14 cellular contexts compared by ENCODE assay signal in genomic region chr5:172149073-172149472, GRCh38. TPM values are rescaled to one million over a fixed set of nuclear protein-coding genes. Genes with fewer than 3 reads are reported as not detected.
DNase-seq lines count a peak whose midpoint lies in the region; ATAC-seq lines count a peak whose summit lies in the region.
"Had no signal": no experiment of that assay in that cellular context is flagged by ENCODE, and none has a peak within 500 bp of the region (broad histone marks: within the 10 kb centered on the region; RNA-seq: fewer than 3 reads in every experiment).

No MANE protein-coding gene starts in this region.

- H3K27me3 Mint-ChIP-seq in activated CD4-positive, alpha-beta memory T cell treated with anti-CD3 and anti-CD28 coated beads for 36 hours, result no peaks in the 10 kb centered on the region
- no peaks in the 10 kb centered on the region for H3K27me3 Mint-ChIP-seq in activated CD4-positive, alpha-beta memory T cell treated with anti-CD3 and anti-CD28 coated beads, Interleukin-2, amount 10 ng/mL, durations not matched to agents 7 days and 5 days
- H3K27me3 Mint-ChIP-seq in effector memory CD8-positive, alpha-beta T cell, result no peaks in the 10 kb centered on the region

- no peak overlapping the region for H2AFZ ChIP-seq in trophoblast cell (ENCODE audit: insufficient read depth, low read length, poor library complexity)

- CTCF ChIA-PET in activated CD4-positive, alpha-beta memory T cell treated with anti-CD3 and anti-CD28 coated beads for 36 hours (lab: Charles Lee), result no interaction called here
- CTCF ChIA-PET in activated CD4-positive, alpha-beta memory T cell treated with anti-CD3 and anti-CD28 coated beads, Interleukin-2, amount 10 ng/mL, durations not matched to agents 7 days and 5 days (lab: Charles Lee), result no interaction called here

- no peak overlapping the region for H3K9ac ChIP-seq in trophoblast cell (ENCODE audit: low read length)

- H3K9me3 Mint-ChIP-seq in activated CD4-positive, alpha-beta memory T cell treated with anti-CD3 and anti-CD28 coated beads for 36 hours, result no peaks in the 10 kb centered on the region
- H3K9me3 Mint-ChIP-seq in activated CD4-positive, alpha-beta memory T cell treated with anti-CD3 and anti-CD28 coated beads, Interleukin-2, amount 10 ng/mL, durations not matched to agents 7 days and 5 days, result no peaks in the 10 kb centered on the region
- H3K9me3 Mint-ChIP-seq in effector memory CD8-positive, alpha-beta T cell, result no peaks in the 10 kb centered on the region

- no peak overlapping the region for H2BK120ac ChIP-seq in trophoblast cell (ENCODE audit: insufficient read depth, low read length, poor library complexity)

- peaks cover 9 to 24% of the 10 kb centered on the region in 2 experiments for H3K36me3 ChIP-seq in trophoblast cell (ENCODE audit: control insufficient read depth in 1 of 2, insufficient read depth in 2 of 2, low read length in 2 of 2)

- no peak overlapping the region for H3K4me3 ChIP-seq in trophoblast cell (ENCODE audit: low read depth, low read length)
- H3K4me3 ChIP-seq: A549, esophagus squamous epithelium had no signal

- no peak overlapping the region for H2AK5ac ChIP-seq in trophoblast cell (ENCODE audit: low read length)

- H3K4me1 Mint-ChIP-seq in activated CD4-positive, alpha-beta memory T cell treated with anti-CD3 and anti-CD28 coated beads for 36 hours (ENCODE audit: low read depth), result peaks cover 84% of the 10 kb centered on the region
- peaks cover 77% of the 10 kb centered on the region for H3K4me1 Mint-ChIP-seq in activated CD4-positive, alpha-beta memory T cell treated with anti-CD3 and anti-CD28 coated beads, Interleukin-2, amount 10 ng/mL, durations not matched to agents 7 days and 5 days
- H3K4me1 Mint-ChIP-seq in effector memory CD8-positive, alpha-beta T cell (ENCODE audit: low read depth in 2 of 2), result peaks cover 69 to 72% of the 10 kb centered on the region in 2 donors

- intact Hi-C loops in activated CD4-positive, alpha-beta memory T cell treated with anti-CD3 and anti-CD28 coated beads for 36 hours (cut with micrococcal nuclease), result no loop called here

- H3K27ac ChIP-seq in trophoblast cell (ENCODE audit: low read depth, low read length), result no peak overlapping the region
- H3K27ac ChIP-seq: A549, esophagus squamous epithelium had no signal

- POLR2A ChIA-PET in activated CD4-positive, alpha-beta memory T cell treated with anti-CD3 and anti-CD28 coated beads for 36 hours (lab: Charles Lee), result interaction anchor here (0.6 kb wide), 1 partner anchor 38 kb away, joined by 3 read pairs; no protein-coding TSS in a partner anchor
- POLR2A ChIA-PET in activated CD4-positive, alpha-beta memory T cell treated with anti-CD3 and anti-CD28 coated beads, Interleukin-2, amount 10 ng/mL, durations not matched to agents 7 days and 5 days (lab: Charles Lee), result interaction anchor here (9.5 kb wide), 1 partner anchor 25 kb away, joined by 83 read pairs; no protein-coding TSS in a partner anchor

- no peak overlapping the region for H4K12ac ChIP-seq in trophoblast cell (ENCODE audit: low read depth, low read length)

- H2BK5ac ChIP-seq in trophoblast cell (ENCODE audit: low read depth, low read length, poor library complexity), result no peak overlapping the region

- H4K91ac ChIP-seq in trophoblast cell (ENCODE audit: low read depth, low read length), result no peak overlapping the region

- peaks cover 26 to 37% of the 10 kb centered on the region in 2 experiments for H3K4me1 ChIP-seq in trophoblast cell (ENCODE audit: control insufficient read depth in 1 of 2, insufficient read depth in 2 of 2, low read length in 2 of 2)
- H3K4me1 ChIP-seq: A549 had no signal

- peaks cover 5% of the 10 kb centered on the region for H3K79me2 ChIP-seq in trophoblast cell (ENCODE audit: control insufficient read depth, insufficient read depth, low read length, poor library complexity)

- no peak overlapping the region for H3K4me2 ChIP-seq in trophoblast cell (ENCODE audit: low read length)
- H3K4me2 ChIP-seq: A549 had no signal

- no peak overlapping the region for H3K18ac ChIP-seq in trophoblast cell (ENCODE audit: low read length)

- no peak overlapping the region for H3K23ac ChIP-seq in trophoblast cell (ENCODE audit: low read length)

- no peak overlapping the region for H3K4ac ChIP-seq in trophoblast cell (ENCODE audit: low read depth, low read length)

- H3K4me3 Mint-ChIP-seq in activated CD4-positive, alpha-beta memory T cell treated with anti-CD3 and anti-CD28 coated beads for 36 hours, result no peak overlapping the region
- no peak overlapping the region for H3K4me3 Mint-ChIP-seq in activated CD4-positive, alpha-beta memory T cell treated with anti-CD3 and anti-CD28 coated beads, Interleukin-2, amount 10 ng/mL, durations not matched to agents 7 days and 5 days
- peak overlapping the region; percentile 44 to 84 for H3K4me3 Mint-ChIP-seq in effector memory CD8-positive, alpha-beta T cell

- peak overlapping the region; percentile 61 for H3K27ac Mint-ChIP-seq in activated CD4-positive, alpha-beta memory T cell treated with anti-CD3 and anti-CD28 coated beads for 36 hours
- no peak overlapping the region for H3K27ac Mint-ChIP-seq in activated CD4-positive, alpha-beta memory T cell treated with anti-CD3 and anti-CD28 coated beads, Interleukin-2, amount 10 ng/mL, durations not matched to agents 7 days and 5 days
- H3K27ac Mint-ChIP-seq in effector memory CD8-positive, alpha-beta T cell, result peak overlapping the region; percentile 90 to 92

- no peaks in the 10 kb centered on the region for H3K9me3 ChIP-seq in trophoblast cell (ENCODE audit: insufficient read depth, low read depth, low read length)
- H3K9me3 ChIP-seq: A549, esophagus squamous epithelium had no signal

- H3K14ac ChIP-seq in trophoblast cell (ENCODE audit: low read length), result no peak overlapping the region

- no peaks in the 10 kb centered on the region for H3K27me3 ChIP-seq in trophoblast cell (ENCODE audit: insufficient read depth, low read length)
- H3K27me3 ChIP-seq: esophagus squamous epithelium had no signal

- no peak overlapping the region for H4K8ac ChIP-seq in trophoblast cell (ENCODE audit: low read depth, low read length)

- no CpG with 5 or more reads among the region's 3 CpGs for WGBS in trophoblast cell (ENCODE audit: extremely low coverage, insufficient coverage, insufficient read length)

- H3K36me3 Mint-ChIP-seq in activated CD4-positive, alpha-beta memory T cell treated with anti-CD3 and anti-CD28 coated beads for 36 hours, result peaks cover 24% of the 10 kb centered on the region
- H3K36me3 Mint-ChIP-seq in activated CD4-positive, alpha-beta memory T cell treated with anti-CD3 and anti-CD28 coated beads, Interleukin-2, amount 10 ng/mL, durations not matched to agents 7 days and 5 days (ENCODE audit: low read depth), result peaks cover 79% of the 10 kb centered on the region
- peaks cover 75% of the 10 kb centered on the region for H3K36me3 Mint-ChIP-seq in effector memory CD8-positive, alpha-beta T cell (ENCODE audit: insufficient read depth)

- H2BK12ac ChIP-seq in trophoblast cell (ENCODE audit: low read length), result no peak overlapping the region

- ATAC-seq in effector memory CD8-positive, alpha-beta T cell (replicated peaks), result no peak
- no peak for ATAC-seq in GM18873 (IDR thresholded peaks at IDR 0.05; ENCODE audit: low FRiP score, unreplicated experiment)
- ATAC-seq: A549 had no signal

- DNase-seq in activated CD4-positive, alpha-beta memory T cell treated with anti-CD3 and anti-CD28 coated beads for 36 hours, result no peak
- no peak for DNase-seq in activated CD4-positive, alpha-beta memory T cell treated with anti-CD3 and anti-CD28 coated beads, Interleukin-2, amount 10 ng/mL, durations not matched to agents 7 days and 5 days
- DNase-seq in LHCN-M2 (ENCODE audit: low read depth) (peak; percentile 18), trophoblast cell (peak; percentile 81 to 85), SIG-M5 (lab: John Stamatoyannopoulos, UW) (no peak), mucosa of gallbladder (ENCODE audit: low spot score) (no peak)
- DNase-seq in effector memory CD8-positive, alpha-beta T cell, result no peak
- DNase-seq: activated CD4-positive, alpha-beta T cell treated with anti-CD3 and anti-CD28 coated beads, Interleukin-2, amount 50 U/mL, for 48 hours; esophagus squamous epithelium; NCI-H1930; stimulated activated naive CD4-positive, alpha-beta T cell treated with Interleukin-2 at 50 U/mL for 16 hours had no signal

- H3K79me1 ChIP-seq in trophoblast cell (ENCODE audit: low read length), result peaks cover 21% of the 10 kb centered on the region

RNA-seq across cellular contexts. Expression of gene STK10, which starts 39.0 kb away (rescaled TPM):
- 100 to 1,000 TPM in 1 of 2 experiments, 10 to 100 TPM in 1; 98.2 to 104 TPM for total RNA-seq in activated CD4-positive, alpha-beta memory T cell treated with anti-CD3 and anti-CD28 coated beads for 36 hours
- total RNA-seq in activated CD4-positive, alpha-beta memory T cell treated with anti-CD3 and anti-CD28 coated beads, Interleukin-2, amount 10 ng/mL, durations not matched to agents 7 days and 5 days, result 100 to 1,000 TPM; 301 to 316 TPM
- total RNA-seq in LHCN-M2 (2014; rRNA removed) (13.6 and 15.9 TPM in 2 replicates), mucosa of gallbladder (45.1 TPM)
- polyA plus RNA-seq in LHCN-M2 (2012), result 17.5 TPM
- polyA plus RNA-seq in trophoblast cell (2013), result 29.6 and 30.3 TPM in 2 replicates

RNA-seq across cellular contexts. Expression of gene EFCAB9, which starts 44.9 kb away (rescaled TPM):
- total RNA-seq in activated CD4-positive, alpha-beta memory T cell treated with anti-CD3 and anti-CD28 coated beads for 36 hours, result not detected
- not detected for total RNA-seq in activated CD4-positive, alpha-beta memory T cell treated with anti-CD3 and anti-CD28 coated beads, Interleukin-2, amount 10 ng/mL, durations not matched to agents 7 days and 5 days
- total RNA-seq in LHCN-M2 (2014; rRNA removed) (not detected in 2 replicates), mucosa of gallbladder (not detected)
- not detected for polyA plus RNA-seq in LHCN-M2 (2012)
- not detected in 2 replicates for polyA plus RNA-seq in trophoblast cell (2013)
- total RNA-seq: esophagus squamous epithelium, osteocyte had no signal
- polyA plus RNA-seq: A549 had no signal

Comparison
In these comparisons a context has a peak if more than half of its experiments do, and no peak if none do; other contexts are left out.
1. DNase-seq: peak in LHCN-M2 (single experiment) and trophoblast cell (2 of 2); none in activated CD4-positive, alpha-beta memory T cell treated with anti-CD3 and anti-CD28 coated beads for 36 hours (single experiment), activated CD4-positive, alpha-beta memory T cell treated with anti-CD3 and anti-CD28 coated beads, Interleukin-2, amount 10 ng/mL, durations not matched to agents 7 days and 5 days (single experiment), effector memory CD8-positive, alpha-beta T cell (0 of 3), SIG-M5 (single experiment) and mucosa of gallbladder (single experiment).
2. H3K4me3 Mint-ChIP-seq: peak in effector memory CD8-positive, alpha-beta T cell (2 of 2); none in activated CD4-positive, alpha-beta memory T cell treated with anti-CD3 and anti-CD28 coated beads for 36 hours (single experiment) and activated CD4-positive, alpha-beta memory T cell treated with anti-CD3 and anti-CD28 coated beads, Interleukin-2, amount 10 ng/mL, durations not matched to agents 7 days and 5 days (single experiment).